In genomic region chr9:125425901-125426515, GRCh38 we compare ENCODE assay signal across 1 cellular context.
TF ChIP-seq lines count a peak whose summit lies in the region.

No MANE protein-coding gene starts in this region.

TF ChIP-seq in endothelial cell of umbilical vein, 7 proteins besides CTCF, POLR2A, EP300 and RAD21:
- TF ChIP-seq GATA2 (IDR thresholded peaks at IDR 0.05; ENCODE audit: insufficient read depth, insufficient read length, low read depth, low read length) (no peak), JUN (IDR thresholded peaks at IDR 0.05; ENCODE audit: borderline replicate concordance, insufficient read depth, insufficient read length, low read depth) (no peak), POLR2AphosphoS5 (IDR thresholded peaks at IDR 0.05; ENCODE audit: insufficient read depth, low read depth, low read length) (no peak), FOS (IDR thresholded peaks at IDR 0.05; ENCODE audit: borderline replicate concordance, insufficient read depth, low read length) (no peak), MYC (IDR thresholded peaks at IDR 0.05; ENCODE audit: low read depth, low read length) (no peak), MAX (IDR thresholded peaks at IDR 0.05; ENCODE audit: insufficient read depth, insufficient read length) (no peak), EZH2 (IDR thresholded peaks at IDR 0.05; ENCODE audit: borderline replicate concordance, low read depth, low read length, severe bottlenecking) (no peak)
TF ChIP-seq in endothelial cell of umbilical vein: peak in this region for 0.
